Comparison of ENCODE assay signal across 19 cellular contexts in genomic region chr15:33565099-33565498, GRCh38.
DNase-seq lines count a peak whose midpoint lies in the region; ATAC-seq and TF ChIP-seq lines count a peak whose summit lies in the region.
"Had no signal": no experiment of that assay in that cellular context is flagged by ENCODE, and none has a peak within 500 bp of the region (broad histone marks: within the 10 kb centered on the region; RNA-seq: fewer than 3 reads in every experiment).

No MANE protein-coding gene starts in this region.

- no peak overlapping the region for H2AFZ ChIP-seq in osteoblast (ENCODE audit: low read length)

- TF ChIP-seq CTCF in HEK293 (tag by site-specific recombination; IDR thresholded peaks at IDR 0.05) (no peak), osteoblast (IDR thresholded peaks at IDR 0.05; ENCODE audit: extremely low read depth, low read depth, low read length) (no peak), type B pancreatic cell (conservative IDR thresholded peaks at IDR 0.05) (no peak)

- H3K36me3 ChIP-seq in HEK293 (ENCODE audit: control insufficient read depth in 2 of 2, insufficient read depth in 1 of 2, low read length in 2 of 2): no peaks in the 10 kb centered on the region
- no peaks in the 10 kb centered on the region for H3K36me3 ChIP-seq in osteoblast (ENCODE audit: insufficient read depth, low read length)
- H3K36me3 ChIP-seq: BLaER1, cardiac muscle cell, right lobe of liver, thyroid gland had no signal

- H3K4me3 ChIP-seq in HEK293 (ENCODE audit: low read depth, low read length) (no peak overlapping the region), osteoblast (ENCODE audit: insufficient read depth, low read length) (no peak overlapping the region)
- H3K4me3 ChIP-seq: BLaER1, cardiac muscle cell, right lobe of liver, thyroid gland had no signal

- no peak overlapping the region for H3K4me3 Mint-ChIP-seq in T-helper 2 cell treated with Interferon-gamma antibody and Interleukin-4, amounts not matched to agents 5 μg/mL and 100 μg/mL, for 36 hours
- H3K4me3 Mint-ChIP-seq in type B pancreatic cell: no peak overlapping the region
- H3K4me3 Mint-ChIP-seq: activated naive CD4-positive, alpha-beta T cell treated with anti-CD3 and anti-CD28 coated beads for 36 hours had no signal

- H3K4me2 ChIP-seq in osteoblast (ENCODE audit: insufficient read depth, low read length): no peak overlapping the region
- H3K4me2 ChIP-seq: BLaER1 had no signal

- no peaks in the 10 kb centered on the region for H3K9me3 ChIP-seq in HEK293 (ENCODE audit: control insufficient read depth, insufficient read depth, low read depth, low read length)
- no peaks in the 10 kb centered on the region for H3K9me3 ChIP-seq in osteoblast (ENCODE audit: low read depth, low read length)
- H3K9me3 ChIP-seq: BLaER1, right lobe of liver, thyroid gland had no signal

- no peaks in the 10 kb centered on the region for H3K79me2 ChIP-seq in osteoblast (ENCODE audit: insufficient read depth, low read length)

- POLR2A ChIA-PET in HEK293 (lab: Yijun Ruan, JAX): no interaction called here

- no peaks in the 10 kb centered on the region for H3K9me3 Mint-ChIP-seq in T-helper 2 cell treated with Interferon-gamma antibody and Interleukin-4, amounts not matched to agents 5 μg/mL and 100 μg/mL, for 36 hours
- H3K9me3 Mint-ChIP-seq in type B pancreatic cell: no peaks in the 10 kb centered on the region

- no peaks in the 10 kb centered on the region for H3K36me3 Mint-ChIP-seq in T-helper 2 cell treated with Interferon-gamma antibody and Interleukin-4, amounts not matched to agents 5 μg/mL and 100 μg/mL, for 36 hours (ENCODE audit: low read depth)
- no peaks in the 10 kb centered on the region for H3K36me3 Mint-ChIP-seq in type B pancreatic cell

- intact Hi-C loops in left colon (cut with DNase I, micrococcal nuclease): no loop called here

- no peaks in the 10 kb centered on the region for H3K27me3 Mint-ChIP-seq in T-helper 2 cell treated with Interferon-gamma antibody and Interleukin-4, amounts not matched to agents 5 μg/mL and 100 μg/mL, for 36 hours (ENCODE audit: low read depth)
- peaks cover 10% of the 10 kb centered on the region for H3K27me3 Mint-ChIP-seq in type B pancreatic cell

- CTCF ChIA-PET in HEK293 (lab: Yijun Ruan, JAX): no interaction called here

- H3K4me1 Mint-ChIP-seq in T-helper 2 cell treated with Interferon-gamma antibody and Interleukin-4, amounts not matched to agents 5 μg/mL and 100 μg/mL, for 36 hours (ENCODE audit: low read depth): no peaks in the 10 kb centered on the region
- H3K4me1 Mint-ChIP-seq in type B pancreatic cell (ENCODE audit: unreplicated experiment): no peaks in the 10 kb centered on the region

- H3K27me3 ChIP-seq in osteoblast (ENCODE audit: insufficient read depth, low read length): no peaks in the 10 kb centered on the region
- H3K27me3 ChIP-seq: BLaER1, cardiac muscle cell, right lobe of liver, thyroid gland had no signal

- no peak for ATAC-seq in left colon
- ATAC-seq: right lobe of liver, Right ventricle myocardium inferior had no signal

- H3K27ac Mint-ChIP-seq in T-helper 2 cell treated with Interferon-gamma antibody and Interleukin-4, amounts not matched to agents 5 μg/mL and 100 μg/mL, for 36 hours: no peak overlapping the region
- H3K27ac Mint-ChIP-seq in type B pancreatic cell: no peak overlapping the region
- H3K27ac Mint-ChIP-seq: activated naive CD4-positive, alpha-beta T cell treated with anti-CD3 and anti-CD28 coated beads for 36 hours had no signal

- H3K4me1 ChIP-seq in HEK293 (ENCODE audit: control insufficient read depth, insufficient read depth, low read length) (no peaks in the 10 kb centered on the region), osteoblast (ENCODE audit: insufficient read depth, low read length) (no peaks in the 10 kb centered on the region)
- H3K4me1 ChIP-seq: BLaER1, right lobe of liver, thyroid gland had no signal

- DNase-seq in RPMI7951 (ENCODE audit: low read depth) (peak; percentile 62), fibroblast of gingiva (ENCODE audit: low read depth) (peak; percentile 58), osteoblast (ENCODE audit: insufficient read length, low spot score, missing footprints) (peak; percentile 29), left colon (no peak), type B pancreatic cell (ENCODE audit: extremely low spot score, unreplicated experiment) (no peak), NCI-H2081 treated with DMSO at 0.1 percent for 48 hours (lab: John Stamatoyannopoulos, UW) (no peak)
- no peak for DNase-seq in T-helper 2 cell treated with Interferon-gamma antibody and Interleukin-4, amounts not matched to agents 5 μg/mL and 100 μg/mL, for 36 hours (ENCODE audit: low spot score)
- DNase-seq: activated CD4-positive, CD25-positive, alpha-beta regulatory T cell treated with anti-CD3 and anti-CD28 coated beads, Interleukin-2, amount 50 U/mL, for 72 hours; activated naive CD4-positive, alpha-beta T cell treated with anti-CD3 and anti-CD28 coated beads for 36 hours; DMS53; head of caudate nucleus; islet precursor cell; MM.1S; right lobe of liver; thyroid gland had no signal

- no peaks in the 10 kb centered on the region for H4K20me1 ChIP-seq in osteoblast (ENCODE audit: insufficient read depth, low read length)
- H4K20me1 ChIP-seq: BLaER1 had no signal

- no peak overlapping the region for H3K27ac ChIP-seq in HEK293 (ENCODE audit: extremely low read depth, low read depth, low read length)
- H3K27ac ChIP-seq in osteoblast (ENCODE audit: low read depth, low read length): no peak overlapping the region
- H3K27ac ChIP-seq: BLaER1, cardiac muscle cell, right lobe of liver, thyroid gland had no signal

TF ChIP-seq in HEK293, 187 proteins besides CTCF, POLR2A, EP300 and RAD21:
- TF ChIP-seq SCRT2 (tag by site-specific recombination; IDR thresholded peaks at IDR 0.05) (peak; percentile 56), ZNF112 (tag by site-specific recombination; IDR thresholded peaks at IDR 0.05) (no peak)
TF ChIP-seq in HEK293: peak in this region for 1.

Comparison
In these comparisons a context has a peak if more than half of its experiments do, and no peak if none do; other contexts are left out.
1. DNase-seq: peak in RPMI7951 (single experiment), fibroblast of gingiva (single experiment) and osteoblast (single experiment); none in T-helper 2 cell treated with Interferon-gamma antibody and Interleukin-4, amounts not matched to agents 5 μg/mL and 100 μg/mL, for 36 hours (single experiment), left colon (0 of 2), type B pancreatic cell (single experiment) and NCI-H2081 treated with DMSO at 0.1 percent for 48 hours (single experiment).